21 cellular contexts compared by ENCODE assay signal in the genomic region with DNA sequence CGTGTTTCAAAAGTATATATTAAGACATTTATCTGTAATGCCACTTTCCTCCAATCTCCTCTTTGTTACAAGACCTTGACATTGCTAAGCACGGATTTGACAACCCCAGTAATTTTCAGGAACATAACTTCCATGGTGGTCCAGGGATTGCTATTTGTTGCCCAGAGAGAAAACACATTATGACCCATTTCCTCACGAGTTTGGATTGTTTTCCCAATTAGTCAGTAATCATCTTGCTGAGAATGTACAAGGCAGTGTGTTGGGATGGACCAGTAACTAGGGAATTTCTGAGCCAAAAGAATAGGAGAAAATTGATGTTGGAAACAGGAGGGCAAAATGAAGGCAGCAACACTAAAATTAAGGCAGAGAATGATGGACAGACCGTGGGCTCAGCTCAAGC.
DNase-seq lines count a peak whose midpoint lies in the region; ATAC-seq, FAIRE-seq and TF ChIP-seq lines count a peak whose summit lies in the region.
"Had no signal": no experiment of that assay in that cellular context is flagged by ENCODE, and none has a peak within 500 bp of the region (broad histone marks: within the 10 kb centered on the region; RNA-seq: fewer than 3 reads in every experiment).

No MANE protein-coding gene starts in this region.

- no peak overlapping the region for H3K27ac ChIP-seq in HepG2 (ENCODE audit: extremely low read length, insufficient read depth, low read length)
- no peak overlapping the region for H3K27ac ChIP-seq in right lobe of liver
- peak overlapping the region in 1 of 4 donors; percentile 41 for H3K27ac ChIP-seq in gastroesophageal sphincter
- no peak overlapping the region for H3K27ac ChIP-seq in gastrocnemius medialis
- H3K27ac ChIP-seq: 22Rv1; BLaER1 treated with 17β-estradiol and CSF1 and Interleukin-3, amounts not matched to agents 10 nM and 100 nM had no signal

- no peaks in the 10 kb centered on the region for H3K27me3 ChIP-seq in HepG2 (ENCODE audit: control insufficient read depth in 1 of 2, insufficient read depth in 2 of 2, low read length in 2 of 2)
- H3K27me3 ChIP-seq in right lobe of liver, result no peaks in the 10 kb centered on the region
- H3K27me3 ChIP-seq in gastroesophageal sphincter, result no peaks in the 10 kb centered on the region
- H3K27me3 ChIP-seq in gastrocnemius medialis, result no peaks in the 10 kb centered on the region
- H3K27me3 ChIP-seq: BE2C; BLaER1 treated with 17β-estradiol and CSF1 and Interleukin-3, amounts not matched to agents 10 nM and 100 nM had no signal

- H3K4me3 ChIP-seq in HepG2 (replicated peaks in 1 of 3; ENCODE audit: insufficient read depth in 1 of 3, low read depth in 2 of 3, low read length in 3 of 3) (no peak overlapping the region), right lobe of liver (no peak overlapping the region), gastroesophageal sphincter (no peak overlapping the region), gastrocnemius medialis (no peak overlapping the region)
- H3K4me3 ChIP-seq: BLaER1 treated with 17β-estradiol and CSF1 and Interleukin-3, amounts not matched to agents 10 nM and 100 nM; GM12878; HAP-1 had no signal

- no TSS peak for BruUV-seq in HepG2 (replicated peaks; lab: Mats Ljungman, UMichigan)

- H3K4me2 ChIP-seq in HepG2 (ENCODE audit: low read depth, low read length), result no peak overlapping the region
- H3K4me2 ChIP-seq: BLaER1 treated with 17β-estradiol and CSF1 and Interleukin-3, amounts not matched to agents 10 nM and 100 nM had no signal

- no peaks in the 10 kb centered on the region for H3K79me2 ChIP-seq in HepG2 (ENCODE audit: insufficient read depth, low read length)

- H3K9me3 ChIP-seq in HepG2 (ENCODE audit: low read length) (no peaks in the 10 kb centered on the region), right lobe of liver (no peaks in the 10 kb centered on the region), gastroesophageal sphincter (no peaks in the 10 kb centered on the region), gastrocnemius medialis (no peaks in the 10 kb centered on the region)
- H3K9me3 ChIP-seq: BE2C, HAP-1 had no signal

- POLR2A ChIA-PET in HepG2 (lab: Yijun Ruan, JAX), result no interaction called here

- no peak for TF ChIP-seq CTCF in HepG2 (CRISPR knock-in tag; IDR thresholded peaks at IDR 0.05)
- no peak for TF ChIP-seq CTCF in right lobe of liver (IDR thresholded peaks at IDR 0.05)
- no peak for TF ChIP-seq CTCF in gastroesophageal sphincter (IDR thresholded peaks at IDR 0.05)
- no peak for TF ChIP-seq CTCF in gastrocnemius medialis (IDR thresholded peaks at IDR 0.05 in 4 of 5, conservative IDR thresholded peaks at IDR 0.05 in 1 of 5)

- CTCF ChIA-PET in HepG2 (lab: Yijun Ruan, JAX; ENCODE audit: low intra/inter-chr PET ratio, low total read pairs), result no interaction called here

- no peak for TF ChIP-seq EP300 in HepG2 (IDR thresholded peaks at IDR 0.05; ENCODE audit: low read depth in 2 of 2, low read length in 2 of 2)
- TF ChIP-seq EP300 in HepG2 (CRISPR knock-in tag; IDR thresholded peaks at IDR 0.05; ENCODE audit: borderline replicate concordance), result no peak
- TF ChIP-seq EP300 in gastroesophageal sphincter (IDR thresholded peaks at IDR 0.05), result no peak

- TF ChIP-seq RAD21 in HepG2 (CRISPR knock-in tag; IDR thresholded peaks at IDR 0.05), result no peak

- no peaks in the 10 kb centered on the region for H4K20me1 ChIP-seq in HepG2 (ENCODE audit: insufficient read depth, low read length)
- H4K20me1 ChIP-seq: BLaER1 treated with 17β-estradiol and CSF1 and Interleukin-3, amounts not matched to agents 10 nM and 100 nM had no signal

- WGBS in HepG2 (ENCODE audit: low lambda C conversion rate), result 3% methylated on average over 4 of the region's 4 CpGs
- WGBS in right lobe of liver (ENCODE audit: insufficient coverage, low coverage, low lambda C conversion rate, missing lambda C conversion rate), result 76% methylated on average over 4 of the region's 4 CpGs
- WGBS in gastroesophageal sphincter (ENCODE audit: low coverage in 1 of 2), 2 donors, result 76 to 77% methylated on average over 3 to 4 of the region's 4 CpGs

- no peak overlapping the region for H3K9ac ChIP-seq in HepG2 (ENCODE audit: insufficient read depth, low read depth, low read length)
- H3K9ac ChIP-seq: BLaER1 treated with 17β-estradiol and CSF1 and Interleukin-3, amounts not matched to agents 10 nM and 100 nM had no signal

- in situ Hi-C loops in HepG2 (cut with HindIII; ENCODE audit: extremely low pct_ligation_motif_present, low pct_unique_long_range_greater_than_20kb), result no loop called here
- in situ Hi-C loops in gastrocnemius medialis (cut with MboI; ENCODE audit: low sequenced_read_pairs in 4 of 4), result no loop called here

- DNase-seq in HepG2 (ENCODE audit: low spot score) (no peak), right lobe of liver (no peak), sciatic nerve (ENCODE audit: low spot score) (no peak), gastrocnemius medialis (no peak)
- DNase-seq: AML-193; BE2C; CD4-positive, alpha-beta T cell; CD8-positive, alpha-beta memory T cell; DMS 273 treated with DMSO at 0.1 percent for 48 hours; DMS79; EL; GDM1; GOT3 had no signal

- ATAC-seq in HepG2 (no peak), right lobe of liver (no peak), gastroesophageal sphincter (peak; percentile 55), sciatic nerve (peak; percentile 71), HG02938 (IDR thresholded peaks at IDR 0.05; ENCODE audit: unreplicated experiment) (no peak), gastrocnemius medialis (no peak)
- ATAC-seq: GM12878 had no signal

- no peaks in the 10 kb centered on the region for H3K36me3 ChIP-seq in HepG2 (replicated peaks in 1 of 2; ENCODE audit: control insufficient read depth in 1 of 2, insufficient read depth in 2 of 2, low read length in 2 of 2)
- H3K36me3 ChIP-seq in right lobe of liver, result no peaks in the 10 kb centered on the region
- no peaks in the 10 kb centered on the region for H3K36me3 ChIP-seq in gastroesophageal sphincter
- no peaks in the 10 kb centered on the region for H3K36me3 ChIP-seq in gastrocnemius medialis
- H3K36me3 ChIP-seq: BE2C, HAP-1 had no signal

- H3K4me1 ChIP-seq in HepG2 (ENCODE audit: insufficient read depth, low read length), result peaks cover under 1% of the 10 kb centered on the region; the same call in 1 of the 2 replicates
- no peaks in the 10 kb centered on the region for H3K4me1 ChIP-seq in right lobe of liver
- H3K4me1 ChIP-seq in gastroesophageal sphincter, result peaks cover 0 to 8% (median 0%) of the 10 kb centered on the region in 3 donors
- H3K4me1 ChIP-seq in gastrocnemius medialis, result no peaks in the 10 kb centered on the region
- H3K4me1 ChIP-seq: BE2C, HAP-1 had no signal

- no peak for FAIRE-seq in HepG2 (lab: Jason Lieb, UNC)
- FAIRE-seq: GM12878, GM18507, H54 had no signal

- no peak overlapping the region for H2AFZ ChIP-seq in HepG2 (ENCODE audit: low read length)

- intact Hi-C loops in HepG2 (cut with micrococcal nuclease; ENCODE audit: unreplicated experiment) (no loop called here), right lobe of liver (cut with DNase I) (no loop called here), sciatic nerve (cut with DNase I) (no loop called here), gastrocnemius medialis (cut with DNase I; ENCODE audit: low total_unique reads) (no loop called here)

- TF ChIP-seq POLR2A in HepG2 (IDR thresholded peaks at IDR 0.05; ENCODE audit: insufficient read depth in 1 of 2, low read depth in 2 of 2, low read length in 2 of 2) (no peak), right lobe of liver (IDR thresholded peaks at IDR 0.05) (no peak), gastroesophageal sphincter (IDR thresholded peaks at IDR 0.05) (no peak), gastrocnemius medialis (IDR thresholded peaks at IDR 0.05) (no peak)

TF ChIP-seq in HepG2, 621 proteins besides CTCF, POLR2A, EP300 and RAD21:
- no peak for TF ChIP-seq SOX6 (IDR thresholded peaks at IDR 0.05)
- TF ChIP-seq SOX6 (CRISPR knock-in tag; IDR thresholded peaks at IDR 0.05), result no peak
- TF ChIP-seq ZNF317 (CRISPR knock-in tag; IDR thresholded peaks at IDR 0.05), result 0 out of 2 replicates have a peak, but pooled peaks have one; percentile 43
TF ChIP-seq in HepG2: peak in this region for 1.

Comparison
In these comparisons a context has a peak if more than half of its experiments do, and no peak if none do; other contexts are left out.
1. ATAC-seq: peak in gastroesophageal sphincter (single experiment) and sciatic nerve (single experiment); none in HepG2 (single experiment), right lobe of liver (0 of 4), HG02938 (single experiment) and gastrocnemius medialis (0 of 2).